37 cellular contexts compared by ENCODE assay signal in the genomic region with DNA sequence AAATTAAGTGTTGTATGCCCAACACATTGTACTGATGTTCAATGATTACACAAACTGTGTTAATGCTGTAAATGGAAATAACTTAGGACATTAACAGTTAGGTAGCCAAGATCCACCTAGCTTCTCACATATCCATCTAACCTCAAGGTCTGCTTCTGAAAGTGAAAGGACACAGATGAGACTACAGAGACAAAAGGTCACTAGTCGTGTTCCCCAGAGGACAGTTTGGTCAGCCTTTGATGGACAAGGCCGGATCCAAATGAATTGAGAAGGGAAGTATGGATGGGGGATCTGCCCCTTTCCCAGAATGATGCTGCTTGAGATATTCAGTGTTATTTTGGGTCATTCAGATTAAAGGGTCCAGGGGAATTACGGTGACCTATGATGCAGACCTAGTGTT. TPM values are rescaled to one million over a fixed set of nuclear protein-coding genes. Genes with fewer than 3 reads are reported as not detected.
"Had no signal": no experiment of that assay in that cellular context is flagged by ENCODE, and none has a peak within 500 bp of the region (broad histone marks: within the 10 kb centered on the region; RNA-seq: fewer than 3 reads in every experiment).

No MANE protein-coding gene starts in this region.

- H3K36me3 Mint-ChIP-seq: activated CD8-positive, alpha-beta memory T cell treated with anti-CD3 and anti-CD28 coated beads, Interleukin-2, amount 10 ng/mL, durations not matched to agents 7 days and 5 days; activated naive CD4-positive, alpha-beta T cell treated with anti-CD3 and anti-CD28 coated beads, Interleukin-2, amount 10 ng/mL, durations not matched to agents 7 days and 5 days; activated naive CD4-positive, alpha-beta T cell treated with anti-CD3 and anti-CD28 coated beads, Interleukin-2, amount 50 U/mL, for 24 hours; activated naive CD8-positive, alpha-beta T cell; activated naive CD8-positive, alpha-beta T cell treated with anti-CD3 and anti-CD28 coated beads, Interleukin-2, amount 10 ng/mL, durations not matched to agents 7 days and 5 days; brain; T-cell; WTC11 had no signal

- ATAC-seq: activated CD4-positive, alpha-beta T cell treated with anti-CD3 and anti-CD28 coated beads for 36 hours; activated CD4-positive, CD25-positive, alpha-beta regulatory T cell treated with anti-CD3 and anti-CD28 coated beads, Interleukin-2, amount 50 U/mL, for 24 hours; activated CD8-positive, alpha-beta memory T cell treated with anti-CD3 and anti-CD28 coated beads, Interleukin-2, amount 10 ng/mL, durations not matched to agents 7 days and 5 days; activated CD8-positive, alpha-beta T cell treated with anti-CD3 and anti-CD28 coated beads, Interleukin-2, amount 10 ng/mL, durations not matched to agents 7 days and 5 days; activated naive CD8-positive, alpha-beta T cell treated with anti-CD3 and anti-CD28 coated beads, Interleukin-2, amount 50 U/mL, for 24 hours; T-cell; WTC11 had no signal

- DNase-seq: activated CD4-positive, alpha-beta memory T cell treated with anti-CD3 and anti-CD28 coated beads, Interleukin-2, amount 10 ng/mL, durations not matched to agents 7 days and 5 days; activated CD4-positive, alpha-beta T cell treated with anti-CD3 and anti-CD28 coated beads for 1 hour; activated CD4-positive, alpha-beta T cell treated with anti-CD3 and anti-CD28 coated beads for 36 hours; activated CD4-positive, alpha-beta T cell treated with anti-CD3 and anti-CD28 coated beads for 48 hours; activated CD4-positive, alpha-beta T cell treated with anti-CD3 and anti-CD28 coated beads, Interleukin-2, amount 50 U/mL, for 1 hour; activated CD4-positive, alpha-beta T cell treated with anti-CD3 and anti-CD28 coated beads, Interleukin-2, amount 50 U/mL, for 4 hours; activated CD4-positive, CD25-positive, alpha-beta regulatory T cell; activated CD8-positive, alpha-beta memory T cell treated with anti-CD3 and anti-CD28 coated beads for 24 hours; activated CD8-positive, alpha-beta memory T cell treated with anti-CD3 and anti-CD28 coated beads, Interleukin-2, amount 10 ng/mL, durations not matched to agents 7 days and 5 days; activated CD8-positive, alpha-beta memory T cell treated with anti-CD3 and anti-CD28 coated beads, Interleukin-2, amount 50 U/mL, for 48 hours; activated CD8-positive, alpha-beta T cell treated with anti-CD3 and anti-CD28 coated beads, Interleukin-2, amount 10 ng/mL, durations not matched to agents 7 days and 5 days; activated effector memory CD4-positive, alpha-beta T cell treated with Interleukin-2 at 50 U/mL for 16 hours; activated gamma-delta T cell; activated naive CD4-positive, alpha-beta T cell treated with anti-CD3 and anti-CD28 coated beads, Interleukin-2, amount 10 ng/mL, durations not matched to agents 7 days and 5 days; activated naive CD4-positive, alpha-beta T cell treated with Interleukin-2 at 50 U/mL for 16 hours; activated naive CD8-positive, alpha-beta T cell treated with anti-CD3 and anti-CD28 coated beads, Interleukin-2, amount 10 ng/mL, durations not matched to agents 7 days and 5 days; activated naive CD8-positive, alpha-beta T cell treated with anti-CD3 and anti-CD28 coated beads, Interleukin-2, amount 50 U/mL, for 24 hours; activated T-cell treated with anti-CD3 and anti-CD28 coated beads, Interleukin-2, amount 50 U/mL, for 24 hours; activated T-cell treated with anti-CD3 and anti-CD28 coated beads, Interleukin-2, amount 50 U/mL, for 48 hours; amygdala; anterior cingulate cortex; caudate nucleus; cerebellar nuclear complex; T-cell; T-helper 2 cell; T-helper 9 cell; WERI-Rb-1 had no signal

- H3K9me3 Mint-ChIP-seq: activated CD4-positive, alpha-beta memory T cell treated with anti-CD3 and anti-CD28 coated beads, Interleukin-2, amount 10 ng/mL, durations not matched to agents 7 days and 5 days; activated naive CD4-positive, alpha-beta T cell treated with anti-CD3 and anti-CD28 coated beads, Interleukin-2, amount 10 ng/mL, durations not matched to agents 7 days and 5 days; activated naive CD4-positive, alpha-beta T cell treated with anti-CD3 and anti-CD28 coated beads, Interleukin-2, amount 50 U/mL, for 24 hours; activated naive CD8-positive, alpha-beta T cell treated with anti-CD3 and anti-CD28 coated beads, Interleukin-2, amount 10 ng/mL, durations not matched to agents 7 days and 5 days; activated naive CD8-positive, alpha-beta T cell treated with anti-CD3 and anti-CD28 coated beads, Interleukin-2, amount 50 U/mL, for 24 hours; activated T-cell treated with anti-CD3 and anti-CD28 coated beads, Interleukin-2, amount 50 U/mL, for 24 hours; activated T-helper 2 cell treated with anti-CD3 and anti-CD28 coated beads, Interferon-gamma antibody, Interleukin-2, Interleukin-4, amounts not matched to agents 10 μg/mL and 5 μg/mL and 100 μg/mL, durations not matched to agents 14 hours and 24 hours and 36 hours; brain; central memory CD8-positive, alpha-beta T cell; T-cell; T-helper 2 cell treated with Interferon-gamma antibody and Interleukin-4, amounts not matched to agents 5 μg/mL and 100 μg/mL, for 36 hours had no signal

- H3K27ac Mint-ChIP-seq: activated CD4-positive, alpha-beta memory T cell treated with anti-CD3 and anti-CD28 coated beads, Interleukin-2, amount 10 ng/mL, durations not matched to agents 7 days and 5 days; activated CD4-positive, alpha-beta T cell treated with anti-CD3 and anti-CD28 coated beads for 36 hours; activated CD8-positive, alpha-beta memory T cell treated with anti-CD3 and anti-CD28 coated beads, Interleukin-2, amount 10 ng/mL, durations not matched to agents 7 days and 5 days; activated CD8-positive, alpha-beta T cell treated with anti-CD3 and anti-CD28 coated beads, Interleukin-2, amount 10 ng/mL, durations not matched to agents 7 days and 5 days; activated naive CD4-positive, alpha-beta T cell treated with anti-CD3 and anti-CD28 coated beads, Interleukin-2, amount 10 ng/mL, durations not matched to agents 7 days and 5 days; activated naive CD4-positive, alpha-beta T cell treated with anti-CD3 and anti-CD28 coated beads, Interleukin-2, amount 50 U/mL, for 24 hours; activated naive CD8-positive, alpha-beta T cell; activated naive CD8-positive, alpha-beta T cell treated with anti-CD3 and anti-CD28 coated beads, Interleukin-2, amount 10 ng/mL, durations not matched to agents 7 days and 5 days; activated naive CD8-positive, alpha-beta T cell treated with anti-CD3 and anti-CD28 coated beads, Interleukin-2, amount 50 U/mL, for 24 hours; activated T-cell treated with anti-CD3 and anti-CD28 coated beads, Interleukin-2, amount 50 U/mL, for 24 hours; activated T-helper 2 cell treated with anti-CD3 and anti-CD28 coated beads, Interferon-gamma antibody, Interleukin-2, Interleukin-4, amounts not matched to agents 10 μg/mL and 5 μg/mL and 100 μg/mL, durations not matched to agents 14 hours and 24 hours and 36 hours; brain; T-cell; T-helper 2 cell treated with Interferon-gamma antibody and Interleukin-4, amounts not matched to agents 5 μg/mL and 100 μg/mL, for 36 hours; WTC11 had no signal

- H3K4me1 Mint-ChIP-seq: activated CD4-positive, alpha-beta memory T cell treated with anti-CD3 and anti-CD28 coated beads, Interleukin-2, amount 10 ng/mL, durations not matched to agents 7 days and 5 days; activated CD8-positive, alpha-beta memory T cell treated with anti-CD3 and anti-CD28 coated beads, Interleukin-2, amount 10 ng/mL, durations not matched to agents 7 days and 5 days; activated naive CD4-positive, alpha-beta T cell treated with anti-CD3 and anti-CD28 coated beads, Interleukin-2, amount 10 ng/mL, durations not matched to agents 7 days and 5 days; activated naive CD4-positive, alpha-beta T cell treated with anti-CD3 and anti-CD28 coated beads, Interleukin-2, amount 50 U/mL, for 24 hours; activated naive CD8-positive, alpha-beta T cell treated with anti-CD3 and anti-CD28 coated beads, Interleukin-2, amount 10 ng/mL, durations not matched to agents 7 days and 5 days; activated naive CD8-positive, alpha-beta T cell treated with anti-CD3 and anti-CD28 coated beads, Interleukin-2, amount 50 U/mL, for 24 hours; brain; central memory CD8-positive, alpha-beta T cell had no signal

- H3K4me3 Mint-ChIP-seq: activated CD4-positive, alpha-beta memory T cell treated with anti-CD3 and anti-CD28 coated beads, Interleukin-2, amount 10 ng/mL, durations not matched to agents 7 days and 5 days; activated CD4-positive, alpha-beta T cell treated with anti-CD3 and anti-CD28 coated beads for 36 hours; activated CD8-positive, alpha-beta memory T cell treated with anti-CD3 and anti-CD28 coated beads, Interleukin-2, amount 10 ng/mL, durations not matched to agents 7 days and 5 days; activated CD8-positive, alpha-beta T cell treated with anti-CD3 and anti-CD28 coated beads, Interleukin-2, amount 10 ng/mL, durations not matched to agents 7 days and 5 days; activated naive CD4-positive, alpha-beta T cell treated with anti-CD3 and anti-CD28 coated beads, Interleukin-2, amount 10 ng/mL, durations not matched to agents 7 days and 5 days; activated naive CD4-positive, alpha-beta T cell treated with anti-CD3 and anti-CD28 coated beads, Interleukin-2, amount 50 U/mL, for 24 hours; activated naive CD8-positive, alpha-beta T cell; activated naive CD8-positive, alpha-beta T cell treated with anti-CD3 and anti-CD28 coated beads, Interleukin-2, amount 10 ng/mL, durations not matched to agents 7 days and 5 days; activated naive CD8-positive, alpha-beta T cell treated with anti-CD3 and anti-CD28 coated beads, Interleukin-2, amount 50 U/mL, for 24 hours; activated T-cell treated with anti-CD3 and anti-CD28 coated beads, Interleukin-2, amount 50 U/mL, for 24 hours; brain; central memory CD8-positive, alpha-beta T cell; T-cell; T-helper 2 cell treated with Interferon-gamma antibody and Interleukin-4, amounts not matched to agents 5 μg/mL and 100 μg/mL, for 36 hours; WTC11 had no signal

RNA-seq across cellular contexts. Expression of gene ALDH1A2, which starts 17.2 kb away (rescaled TPM):
- total RNA-seq: activated CD4-positive, alpha-beta T cell treated with anti-CD3 and anti-CD28 coated beads for 36 hours; activated CD8-positive, alpha-beta T cell treated with anti-CD3 and anti-CD28 coated beads, Interleukin-2, amount 10 ng/mL, durations not matched to agents 7 days and 5 days; chondrocyte; T-helper 1 cell treated with Interleukin-12 subunit alpha and Interleukin-12 subunit beta and Interleukin-4 antibody, amounts not matched to agents 30 ng/mL and 1 ng/mL, for 36 hours had no signal
